In genomic region chr3:131349946-131350347, GRCh38 we compare ENCODE assay signal across 11 cellular contexts. TPM values are rescaled to one million over a fixed set of nuclear protein-coding genes. Genes with fewer than 3 reads are reported as not detected.
DNase-seq lines count a peak whose midpoint lies in the region; FAIRE-seq and TF ChIP-seq lines count a peak whose summit lies in the region.
"Had no signal": no experiment of that assay in that cellular context is flagged by ENCODE, and none has a peak within 500 bp of the region (broad histone marks: within the 10 kb centered on the region; RNA-seq: fewer than 3 reads in every experiment).

No MANE protein-coding gene starts in this region.

- H3K4me3 Mint-ChIP-seq in astrocyte (ENCODE audit: unreplicated experiment) = no peak overlapping the region
- H3K4me3 Mint-ChIP-seq: activated naive CD8-positive, alpha-beta T cell treated with anti-CD3 and anti-CD28 coated beads for 36 hours had no signal

- H3K9ac ChIP-seq in astrocyte (ENCODE audit: low read length) (no peak overlapping the region), smooth muscle cell (ENCODE audit: low read depth) (no peak overlapping the region)

- 47% methylated on average over 4 of the region's 4 CpGs for WGBS in smooth muscle cell (ENCODE audit: low lambda C conversion rate)

- no peaks in the 10 kb centered on the region for H3K27me3 Mint-ChIP-seq in astrocyte (ENCODE audit: low read depth, unreplicated experiment)
- H3K27me3 Mint-ChIP-seq: activated naive CD8-positive, alpha-beta T cell treated with anti-CD3 and anti-CD28 coated beads for 36 hours had no signal

- H3K4me1 ChIP-seq in astrocyte (ENCODE audit: insufficient read depth, low read length) (peaks cover 12% of the 10 kb centered on the region), cardiac muscle cell (ENCODE audit: low read depth) (peaks cover 35% of the 10 kb centered on the region), smooth muscle cell (ENCODE audit: low read depth) (peaks cover 7% of the 10 kb centered on the region)
- H3K4me1 ChIP-seq: testis had no signal

- H3K4me3 ChIP-seq in astrocyte (ENCODE audit: insufficient read depth, low read depth, low read length) (no peak overlapping the region), cardiac muscle cell (no peak overlapping the region), smooth muscle cell (no peak overlapping the region)
- H3K4me3 ChIP-seq: testis had no signal

- peaks cover 24% of the 10 kb centered on the region for H3K4me1 Mint-ChIP-seq in astrocyte (ENCODE audit: low read depth, unreplicated experiment)
- H3K4me1 Mint-ChIP-seq: activated naive CD8-positive, alpha-beta T cell treated with anti-CD3 and anti-CD28 coated beads for 36 hours had no signal

- TF ChIP-seq CTCF in astrocyte (IDR thresholded peaks at IDR 0.05; ENCODE audit: insufficient read depth, low read depth, low read length) = no peak
- TF ChIP-seq CTCF in cardiac muscle cell (IDR thresholded peaks at IDR 0.05; ENCODE audit: low read depth, low read length) = no peak
- no peak for TF ChIP-seq CTCF in smooth muscle cell (IDR thresholded peaks at IDR 0.05; ENCODE audit: borderline replicate concordance, insufficient read depth, poor library complexity, severe bottlenecking)

- H3K4me2 ChIP-seq in astrocyte (ENCODE audit: low read length) = peak overlapping the region; percentile 45
- H3K4me2 ChIP-seq in smooth muscle cell = peak overlapping the region; percentile 31

- H3K27me3 ChIP-seq in astrocyte (ENCODE audit: insufficient read depth, low read length) = no peaks in the 10 kb centered on the region
- H3K27me3 ChIP-seq in cardiac muscle cell = no peaks in the 10 kb centered on the region
- no peaks in the 10 kb centered on the region for H3K27me3 ChIP-seq in smooth muscle cell (ENCODE audit: low read depth)
- H3K27me3 ChIP-seq: testis had no signal

- no peaks in the 10 kb centered on the region for H3F3A ChIP-seq in smooth muscle cell (ENCODE audit: low read depth)

- no peaks in the 10 kb centered on the region for H3K36me3 Mint-ChIP-seq in astrocyte (ENCODE audit: low read depth, unreplicated experiment)
- H3K36me3 Mint-ChIP-seq: activated naive CD8-positive, alpha-beta T cell treated with anti-CD3 and anti-CD28 coated beads for 36 hours had no signal

- no peaks in the 10 kb centered on the region for H3K9me3 Mint-ChIP-seq in astrocyte (ENCODE audit: unreplicated experiment)
- H3K9me3 Mint-ChIP-seq: activated naive CD8-positive, alpha-beta T cell treated with anti-CD3 and anti-CD28 coated beads for 36 hours had no signal

- H3K79me2 ChIP-seq in astrocyte (ENCODE audit: insufficient read depth, low read length) = no peaks in the 10 kb centered on the region
- no peaks in the 10 kb centered on the region for H3K79me2 ChIP-seq in smooth muscle cell (ENCODE audit: low read depth)

- H4K20me1 ChIP-seq in astrocyte (ENCODE audit: insufficient read depth, low read length) (no peaks in the 10 kb centered on the region), smooth muscle cell (ENCODE audit: low read depth) (no peaks in the 10 kb centered on the region)

- peak overlapping the region; percentile 35 for H3K27ac ChIP-seq in astrocyte (ENCODE audit: low read depth, low read length)
- no peak overlapping the region for H3K27ac ChIP-seq in cardiac muscle cell
- H3K27ac ChIP-seq in smooth muscle cell (ENCODE audit: low read depth) = peak overlapping the region; percentile 47
- H3K27ac ChIP-seq: testis had no signal

- peak; percentile 88 for FAIRE-seq in astrocyte (lab: Jason Lieb, UNC)

- no peaks in the 10 kb centered on the region for H3K36me3 ChIP-seq in astrocyte (ENCODE audit: insufficient read depth, low read length)
- no peaks in the 10 kb centered on the region for H3K36me3 ChIP-seq in cardiac muscle cell
- no peaks in the 10 kb centered on the region for H3K36me3 ChIP-seq in smooth muscle cell (ENCODE audit: low read depth)

- peak overlapping the region; percentile 96 for H3K27ac Mint-ChIP-seq in astrocyte (ENCODE audit: unreplicated experiment)
- H3K27ac Mint-ChIP-seq: activated naive CD8-positive, alpha-beta T cell treated with anti-CD3 and anti-CD28 coated beads for 36 hours had no signal

- DNase-seq in HCEC 1CT = peak; percentile 15
- DNase-seq in astrocyte (ENCODE audit: low read depth) = peak; percentile 73
- DNase-seq in cardiac muscle cell (ENCODE audit: low read depth in 1 of 2, low spot score in 1 of 2) = peak; percentile 32 to 64
- no peak for DNase-seq in smooth muscle cell (lab: John Stamatoyannopoulos, UW; ENCODE audit: unreplicated experiment)
- no peak for DNase-seq in NCI-H345 (lab: John Stamatoyannopoulos, UW)
- no peak for DNase-seq in activated CD4-positive, alpha-beta T cell treated with anti-CD3 and anti-CD28 coated beads for 1 hour
- no peak for DNase-seq in activated gamma-delta T cell (lab: John Stamatoyannopoulos, UW)
- no peak for DNase-seq in activated CD8-positive, alpha-beta memory T cell treated with anti-CD3 and anti-CD28 coated beads, Interleukin-2, amount 50 U/mL, for 4 hours
- DNase-seq: activated naive CD8-positive, alpha-beta T cell treated with anti-CD3 and anti-CD28 coated beads for 36 hours; stimulated activated CD4-positive, alpha-beta T cell treated with anti-CD3 and anti-CD28 coated beads, Interleukin-4, amount 100 ng/mL, for 1 hour; testis had no signal

- H3K9me3 ChIP-seq in astrocyte (ENCODE audit: insufficient read depth, low read depth, low read length) (no peaks in the 10 kb centered on the region), cardiac muscle cell (ENCODE audit: low read depth) (no peaks in the 10 kb centered on the region), smooth muscle cell (replicated peaks; ENCODE audit: low read depth) (no peaks in the 10 kb centered on the region)
- H3K9me3 ChIP-seq: testis had no signal

- H2AFZ ChIP-seq in astrocyte (ENCODE audit: low read depth, low read length) (peak overlapping the region; percentile 27), smooth muscle cell (ENCODE audit: low read depth) (no peak overlapping the region)

RNA-seq across cellular contexts. Expression of gene NUDT16, which starts 31.6 kb away (rescaled TPM):
- total RNA-seq in astrocyte (15.4 and 16.4 TPM in 2 replicates), cardiac muscle cell (21.6 and 27.8 TPM in 2 replicates), smooth muscle cell (5.6 and 7.8 TPM in 2 replicates)
- polyA plus RNA-seq in cardiac muscle cell (12.9 and 15.2 TPM in 2 replicates), smooth muscle cell (8.4 and 9.0 TPM in 2 replicates)

Comparison
In these comparisons a context has a peak if more than half of its experiments do, and no peak if none do; other contexts are left out.
1. DNase-seq: peak in HCEC 1CT (single experiment), astrocyte (single experiment) and cardiac muscle cell (2 of 2); none in smooth muscle cell (single experiment), NCI-H345 (single experiment), activated CD4-positive, alpha-beta T cell treated with anti-CD3 and anti-CD28 coated beads for 1 hour (single experiment), activated gamma-delta T cell (single experiment) and activated CD8-positive, alpha-beta memory T cell treated with anti-CD3 and anti-CD28 coated beads, Interleukin-2, amount 50 U/mL, for 4 hours (single experiment).